Comparison of ENCODE assay signal across 8 cellular contexts in the genomic region with DNA sequence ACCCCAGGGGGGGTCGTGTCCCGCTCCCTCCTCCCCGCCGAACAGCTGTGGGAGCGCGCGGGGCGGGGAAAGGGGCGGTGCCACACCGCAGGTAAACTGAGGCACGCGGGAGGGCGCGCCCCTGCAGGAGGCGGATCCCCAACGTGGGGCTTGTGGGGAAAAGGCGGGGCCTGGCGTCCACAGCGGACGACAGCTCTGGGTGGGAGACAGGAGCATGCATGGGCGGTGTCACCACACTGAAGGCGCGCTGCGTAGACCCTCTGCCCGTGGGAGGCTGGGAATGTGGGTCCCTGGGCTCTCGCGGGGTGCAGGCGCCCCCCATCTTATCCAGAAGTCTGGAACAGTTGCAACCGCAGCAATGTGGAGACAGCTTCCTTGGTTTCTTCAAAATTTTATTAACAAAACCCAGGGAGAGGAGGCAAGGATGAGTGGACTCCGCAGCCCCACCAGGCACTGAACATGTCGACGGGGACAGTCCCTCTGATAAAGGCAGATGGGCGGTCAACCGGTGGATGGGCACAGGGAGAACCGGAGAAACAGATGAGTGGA. TPM values are rescaled to one million over a fixed set of nuclear protein-coding genes. Genes with fewer than 3 reads are reported as not detected.
DNase-seq lines count a peak whose midpoint lies in the region; ATAC-seq and TF ChIP-seq lines count a peak whose summit lies in the region.

No MANE protein-coding gene starts in this region.

- no peaks in the 10 kb centered on the region; the same call in 1 of the 2 replicates for H3F3A ChIP-seq in GM23338 (replicated peaks; ENCODE audit: low read depth)

- H3K36me3 Mint-ChIP-seq in GM23338 (ENCODE audit: low read depth) = peaks cover 44% of the 10 kb centered on the region

- DNase-seq in GM23338 (ENCODE audit: low spot score) (no peak), heart right ventricle (no peak), skeletal muscle cell (ENCODE audit: low read depth) (no peak), NCI-H187 treated with DMSO at 0.1 percent for 48 hours (lab: John Stamatoyannopoulos, UW) (no peak), amniotic stem cell (lab: John Stamatoyannopoulos, UW) (no peak), NCI-H2227 (lab: John Stamatoyannopoulos, UW; ENCODE audit: unreplicated experiment) (no peak)

- H4K20me1 ChIP-seq in GM23338 (replicated peaks; ENCODE audit: insufficient read depth) = no peaks in the 10 kb centered on the region; the same call in 1 of the 2 replicates

- H3K27me3 ChIP-seq in GM23338 (ENCODE audit: insufficient read depth) = no peaks in the 10 kb centered on the region
- no peaks in the 10 kb centered on the region for H3K27me3 ChIP-seq in heart right ventricle

- H3K4me3 Mint-ChIP-seq in GM23338 = peak overlapping the region; percentile 91

- H3K9me2 ChIP-seq in GM23338 (ENCODE audit: insufficient read depth) = no peaks in the 10 kb centered on the region

- H3K9me3 Mint-ChIP-seq in GM23338 = no peaks in the 10 kb centered on the region

- TF ChIP-seq CTCF in GM23338 (conservative IDR thresholded peaks at IDR 0.05; ENCODE audit: low read depth in 2 of 2) (no peak), WI38 (IDR thresholded peaks at IDR 0.05; ENCODE audit: low read depth, low read length) (no peak), heart right ventricle (IDR thresholded peaks at IDR 0.05) (no peak)

- 33 to 34% methylated on average over 32 to 35 of the region's 35 CpGs for WGBS in heart right ventricle, 2 donors

- H3K27me3 Mint-ChIP-seq in GM23338 (ENCODE audit: insufficient read depth, low read depth, poor library complexity) = peaks cover 14% of the 10 kb centered on the region

- H2AFZ ChIP-seq in GM23338 = peak overlapping the region; percentile 95

- H3K27ac ChIP-seq in GM23338 (ENCODE audit: low read depth) (peak overlapping the region; percentile 26; the same call in 1 of the 2 replicates), heart right ventricle (peak overlapping the region; percentile 73 to 98 (median 90))

- no peaks in the 10 kb centered on the region for H3K9me3 ChIP-seq in heart right ventricle

- no peak overlapping the region for H3K27ac Mint-ChIP-seq in GM23338

- H3K79me2 ChIP-seq in GM23338 (replicated peaks; ENCODE audit: insufficient read depth) = peaks cover 30% of the 10 kb centered on the region

- H3K36me3 ChIP-seq in GM23338 (ENCODE audit: insufficient read depth) (peaks cover 2% of the 10 kb centered on the region; the same call in 1 of the 2 replicates), heart right ventricle (peaks cover 0 to 67% (median 12%) of the 10 kb centered on the region in 9 donors)

- H3K4me3 ChIP-seq in GM23338 (peak overlapping the region; percentile 96), WI38 (ENCODE audit: low read depth, low read length) (peak overlapping the region; percentile 99), heart right ventricle (peak overlapping the region; percentile 75 to 98 (median 90)), skeletal muscle cell (ENCODE audit: low read depth, low read length) (peak overlapping the region; percentile 96)

- ATAC-seq in GM23338 (peak; percentile 5), heart right ventricle (peak in 4 of 8 donors; percentile 1 to 25 (median 1)), GM21447 (IDR thresholded peaks at IDR 0.05; ENCODE audit: unreplicated experiment) (no peak)

- intact Hi-C loops in heart right ventricle (cut with DNase I) = loop anchor here in 4 of 10 donors (10.0 kb wide), 2 partner anchors 93 to 763 kb away; partner anchors contain the start of gene SKA1 (in 3 of the 4)

- peaks cover 20% of the 10 kb centered on the region for H3K4me1 Mint-ChIP-seq in GM23338

- peaks cover 6% of the 10 kb centered on the region; the same call in 1 of the 2 replicates for H3K4me1 ChIP-seq in GM23338 (ENCODE audit: insufficient read depth)
- H3K4me1 ChIP-seq in heart right ventricle = peaks cover 12 to 47% (median 33%) of the 10 kb centered on the region in 9 donors

- peak overlapping the region; percentile 96 for H3K4me2 ChIP-seq in GM23338

TF ChIP-seq in GM23338, 12 proteins besides CTCF, POLR2A, EP300 and RAD21 (continues in another document):
- TF ChIP-seq STAT1 (IDR thresholded peaks at IDR 0.05; ENCODE audit: unreplicated experiment) (no peak), POLR2AphosphoS5 (IDR thresholded peaks at IDR 0.05; ENCODE audit: low read depth) (no peak), JUNB (IDR thresholded peaks at IDR 0.05; ENCODE audit: unreplicated experiment) (no peak), ZNF462 (CRISPR knock-in tag; IDR thresholded peaks at IDR 0.05) (no peak), EZH2 (IDR thresholded peaks at IDR 0.05; ENCODE audit: low read depth, unreplicated experiment) (no peak), ETS1 (IDR thresholded peaks at IDR 0.05) (no peak)

RNA-seq across cellular contexts. Expression of gene MBD1, which starts 0.7 kb away (rescaled TPM):
- 43.5 and 44.5 TPM in 2 replicates for total RNA-seq in GM23338 (2014; rRNA removed; shearing (Covaris generic))
- polyA plus RNA-seq in GM23338 (2016; fragmentation: Nextera tagmentation; extraction: Ambion mirVana) (17.0 TPM in 2 replicates), heart right ventricle (10 to 100 TPM; 29.5 to 39.0 TPM)
- total RNA-seq in heart right ventricle = 10 to 100 TPM; 39.2 to 59.0 (median 45.8) TPM

RNA-seq across cellular contexts. Expression of gene CXXC1, which starts 5.4 kb away (rescaled TPM):
- total RNA-seq in GM23338 (2014; rRNA removed; shearing (Covaris generic)) = 65.1 and 74.3 TPM in 2 replicates
- polyA plus RNA-seq in GM23338 (2016; fragmentation: Nextera tagmentation; extraction: Ambion mirVana) = 58.6 and 59.0 TPM in 2 replicates
- total RNA-seq in heart right ventricle = 10 to 100 TPM; 22.1 to 49.6 (median 26.3) TPM
- polyA plus RNA-seq in heart right ventricle = 10 to 100 TPM; 37.5 to 66.6 TPM

RNA-seq across cellular contexts. Expression of gene CFAP53, which starts 15.8 kb away (rescaled TPM):
- not detected in 2 replicates for total RNA-seq in GM23338 (2014; rRNA removed; shearing (Covaris generic))
- polyA plus RNA-seq in GM23338 (2016; fragmentation: Nextera tagmentation; extraction: Ambion mirVana) = 0.23 and 0.71 TPM in 2 replicates
- under 1 TPM in 6 of 10 donors, not detected in 4; 0.15 to 0.25 (median 0.18) TPM for total RNA-seq in heart right ventricle
- under 1 TPM; 0.09 to 0.44 TPM for polyA plus RNA-seq in heart right ventricle
